8 cellular contexts compared by ENCODE assay signal in the genomic region with DNA sequence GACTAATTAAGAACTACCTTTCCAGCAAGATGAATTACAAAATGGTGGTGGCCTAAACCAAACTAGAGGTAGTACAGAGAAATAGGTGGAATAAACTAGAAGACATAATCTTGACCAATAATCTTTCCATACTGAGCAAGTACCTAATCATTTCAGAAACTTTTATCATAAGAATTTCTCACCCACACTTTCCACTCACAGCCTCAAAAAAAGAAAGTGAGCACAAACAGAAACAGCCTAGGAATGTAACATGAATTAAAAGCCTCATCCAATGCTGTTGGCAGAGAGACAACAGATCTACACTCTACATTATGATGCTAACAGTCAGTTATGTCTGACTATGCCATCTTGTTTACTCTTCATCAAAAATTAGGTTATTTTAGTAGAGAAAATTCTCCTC. TPM values are rescaled to one million over a fixed set of nuclear protein-coding genes. Genes with fewer than 3 reads are reported as not detected.
DNase-seq lines count a peak whose midpoint lies in the region; ATAC-seq and TF ChIP-seq lines count a peak whose summit lies in the region.

No MANE protein-coding gene starts in this region.

- no peak overlapping the region for H3K9ac ChIP-seq in colonic mucosa (ENCODE audit: low read depth in 2 of 2, low read length in 2 of 2)

- H3K4me1 ChIP-seq in colonic mucosa = peaks cover 6% of the 10 kb centered on the region

- intact Hi-C loops in colonic mucosa (cut with DNase I) = no loop called here

- H3K27ac ChIP-seq in colonic mucosa = no peak overlapping the region

- H3K27me3 Mint-ChIP-seq in activated naive CD8-positive, alpha-beta T cell treated with anti-CD3 and anti-CD28 coated beads, Interleukin-2, amount 50 U/mL, for 24 hours = no peaks in the 10 kb centered on the region

- H3K4me3 ChIP-seq in kidney epithelial cell (ENCODE audit: low read depth, low read length) = peak overlapping the region; percentile 19
- H3K4me3 ChIP-seq in colonic mucosa = no peak overlapping the region

- H3K27me3 ChIP-seq in kidney epithelial cell (ENCODE audit: control insufficient read depth, insufficient read depth, low read length) = no peaks in the 10 kb centered on the region
- H3K27me3 ChIP-seq in colonic mucosa = no peaks in the 10 kb centered on the region

- peaks cover 56% of the 10 kb centered on the region for H3K4me1 Mint-ChIP-seq in activated naive CD8-positive, alpha-beta T cell treated with anti-CD3 and anti-CD28 coated beads, Interleukin-2, amount 50 U/mL, for 24 hours

- H3K27ac Mint-ChIP-seq in activated naive CD8-positive, alpha-beta T cell treated with anti-CD3 and anti-CD28 coated beads, Interleukin-2, amount 50 U/mL, for 24 hours = peak overlapping the region; percentile 77

- no peaks in the 10 kb centered on the region for H3K9me3 ChIP-seq in colonic mucosa

- DNase-seq in AG08396 (ENCODE audit: low spot score) (peak; percentile 64), HCEC 1CT (peak; percentile 64), kidney epithelial cell (ENCODE audit: low read depth) (no peak), colonic mucosa (no peak), C1 segment of cervical spinal cord (lab: John Stamatoyannopoulos, UW) (no peak)
- DNase-seq in activated naive CD8-positive, alpha-beta T cell treated with anti-CD3 and anti-CD28 coated beads, Interleukin-2, amount 50 U/mL, for 24 hours = no peak

- peak overlapping the region; percentile 94 for H3K4me3 Mint-ChIP-seq in activated naive CD8-positive, alpha-beta T cell treated with anti-CD3 and anti-CD28 coated beads, Interleukin-2, amount 50 U/mL, for 24 hours

- peaks cover 16% of the 10 kb centered on the region for H3K36me3 Mint-ChIP-seq in activated naive CD8-positive, alpha-beta T cell treated with anti-CD3 and anti-CD28 coated beads, Interleukin-2, amount 50 U/mL, for 24 hours (ENCODE audit: low read depth)

- H3K9me3 Mint-ChIP-seq in activated naive CD8-positive, alpha-beta T cell treated with anti-CD3 and anti-CD28 coated beads, Interleukin-2, amount 50 U/mL, for 24 hours = peaks cover 4% of the 10 kb centered on the region

- H3K36me3 ChIP-seq in kidney epithelial cell (ENCODE audit: control insufficient read depth, insufficient read depth, low read length) (no peaks in the 10 kb centered on the region), colonic mucosa (no peaks in the 10 kb centered on the region)

- ATAC-seq in activated naive CD8-positive, alpha-beta T cell treated with anti-CD3 and anti-CD28 coated beads, Interleukin-2, amount 50 U/mL, for 24 hours = no peak
- no peak for ATAC-seq in GM21447 (IDR thresholded peaks at IDR 0.05; ENCODE audit: unreplicated experiment)
- no peak for ATAC-seq in HG02759 (IDR thresholded peaks at IDR 0.05; ENCODE audit: unreplicated experiment)

- TF ChIP-seq CTCF in kidney epithelial cell (IDR thresholded peaks at IDR 0.05; ENCODE audit: insufficient read depth, low read length, poor library complexity, severe bottlenecking) = no peak
- no peak for TF ChIP-seq CTCF in colonic mucosa (IDR thresholded peaks at IDR 0.05)

RNA-seq across cellular contexts. Expression of gene RNF38, which starts 1.3 kb away (rescaled TPM):
- total RNA-seq in kidney epithelial cell = 27.6 and 33.0 TPM in 2 replicates
- total RNA-seq in colonic mucosa = 10 to 100 TPM; 28.9 to 39.2 TPM

Comparison
In these comparisons a context has a peak if more than half of its experiments do, and no peak if none do; other contexts are left out.
1. DNase-seq: peak in AG08396 (single experiment) and HCEC 1CT (single experiment); none in activated naive CD8-positive, alpha-beta T cell treated with anti-CD3 and anti-CD28 coated beads, Interleukin-2, amount 50 U/mL, for 24 hours (single experiment), kidney epithelial cell (single experiment), colonic mucosa (single experiment) and C1 segment of cervical spinal cord (0 of 14).